1 cellular context compared by ENCODE assay signal in genomic region chr2:40032650-40033319, GRCh38.
TF ChIP-seq lines count a peak whose summit lies in the region.

No MANE protein-coding gene starts in this region.

TF ChIP-seq in SK-N-SH, 30 proteins besides CTCF, POLR2A, EP300 and RAD21 (continued from another document):
- TF ChIP-seq USF1 (IDR thresholded peaks at IDR 0.05; ENCODE audit: borderline replicate concordance, low read depth), result no peak
- TF ChIP-seq MXI1 (IDR thresholded peaks at IDR 0.05; ENCODE audit: low read depth, low read length), result no peak
- peak; percentile 40; the same call in 1 of the 2 replicates for TF ChIP-seq POLR2AphosphoS5 (IDR thresholded peaks at IDR 0.05; ENCODE audit: low read depth, low read length)
- peak; percentile 78 for TF ChIP-seq PBX3 (IDR thresholded peaks at IDR 0.05)
- no peak for TF ChIP-seq USF2 (IDR thresholded peaks at IDR 0.05; ENCODE audit: borderline replicate concordance, low read depth, low read length)
- TF ChIP-seq NFIC (IDR thresholded peaks at IDR 0.05; ENCODE audit: borderline replicate concordance), result no peak
- TF ChIP-seq ELF1 (IDR thresholded peaks at IDR 0.05), result no peak
- no peak for TF ChIP-seq RFX5 (IDR thresholded peaks at IDR 0.05; ENCODE audit: low read length)
- TF ChIP-seq GATA2 (CRISPR knock-in tag; IDR thresholded peaks at IDR 0.05), result no peak
- TF ChIP-seq NRF1 (IDR thresholded peaks at IDR 0.05; ENCODE audit: low read depth, low read length), result no peak
- TF ChIP-seq FOXM1 (IDR thresholded peaks at IDR 0.05; ENCODE audit: low read depth), result no peak
- no peak for TF ChIP-seq GABPA (IDR thresholded peaks at IDR 0.05; ENCODE audit: low read depth)
- TF ChIP-seq SMC3 (IDR thresholded peaks at IDR 0.05; ENCODE audit: low read depth, low read length), result no peak
- TF ChIP-seq SIN3A (IDR thresholded peaks at IDR 0.05; ENCODE audit: borderline replicate concordance, low read depth, low read length), result no peak
- no peak for TF ChIP-seq IRF3 (IDR thresholded peaks at IDR 0.05; ENCODE audit: low read depth, low read length)
- TF ChIP-seq TCF12 (IDR thresholded peaks at IDR 0.05), result peak; percentile 66
- peak; percentile 46; the same call in 1 of the 2 replicates for TF ChIP-seq YY1 (IDR thresholded peaks at IDR 0.05; ENCODE audit: low read depth)
- TF ChIP-seq FOSL2 (IDR thresholded peaks at IDR 0.05; ENCODE audit: borderline replicate concordance, low read depth), result peak; percentile 85
- TF ChIP-seq TEAD4 (IDR thresholded peaks at IDR 0.05; ENCODE audit: borderline replicate concordance, insufficient read depth), result peak; percentile 69; the same call in 1 of the 2 replicates
- TF ChIP-seq JUND (IDR thresholded peaks at IDR 0.05), result peak; percentile 76
